In the genomic region with DNA sequence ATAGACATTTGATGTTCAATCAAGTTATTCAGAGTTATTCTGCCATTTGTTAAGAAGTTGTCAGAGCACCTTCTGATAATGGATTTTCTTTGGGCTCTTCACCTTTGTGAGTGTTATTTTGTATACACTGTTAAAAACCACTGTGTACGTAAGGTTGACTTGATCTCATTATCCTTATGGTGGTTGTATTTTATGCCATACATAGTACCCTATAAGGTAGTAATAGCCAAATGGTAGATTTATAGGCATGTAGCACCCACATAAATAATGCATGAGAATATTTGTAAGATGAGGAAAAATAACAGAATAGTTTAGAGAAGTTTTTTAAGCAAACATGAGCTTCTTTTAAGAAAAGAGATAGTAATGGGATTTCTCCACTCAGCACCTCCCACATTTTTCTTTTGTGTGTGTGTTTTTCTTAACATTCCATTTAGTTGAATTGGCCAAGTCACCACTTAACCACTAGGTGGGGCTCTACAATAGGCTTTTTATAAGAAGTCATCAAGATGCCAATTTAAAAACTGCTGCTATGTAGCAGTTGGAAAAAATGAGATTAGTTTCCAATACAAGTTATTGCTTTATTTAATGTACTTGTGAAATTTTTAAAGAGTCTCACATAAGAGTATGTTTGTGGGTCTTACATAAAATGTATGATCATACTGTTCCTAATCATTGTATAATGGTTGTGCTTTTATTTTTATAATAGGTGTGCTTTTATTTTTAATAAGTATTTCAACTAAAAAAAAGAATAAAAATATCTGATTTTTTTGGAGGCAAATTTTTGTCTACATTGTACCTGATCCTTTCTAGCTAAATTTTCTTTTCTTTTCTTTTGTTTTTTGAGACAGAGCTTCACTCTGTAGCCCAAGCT, we compare ENCODE assay signal across 8 cellular contexts. TPM values are rescaled to one million over a fixed set of nuclear protein-coding genes. Genes with fewer than 3 reads are reported as not detected.
A peak's percentile ranks its signal among the peaks of the same experiment; 100 is the strongest.
DNase-seq lines count a peak whose midpoint lies in the region; ATAC-seq, FAIRE-seq and TF ChIP-seq lines count a peak whose summit lies in the region.

No MANE protein-coding gene starts in this region.

- no peak overlapping the region for H3K4me2 ChIP-seq in HCT116 (ENCODE audit: low read length)

- no TSS peak for BruUV-seq in HCT116 (replicated peaks; lab: Mats Ljungman, UMichigan)

- no peak for DNase-seq in D721Med (ENCODE audit: insufficient read length, low spot score)
- DNase-seq in HCT116 (ENCODE audit: low read depth, low spot score): peak; percentile 73
- DNase-seq in NCI-H446 (lab: John Stamatoyannopoulos, UW): peak; percentile 39 to 71
- peak in 1 of 2 donors; percentile 74 for DNase-seq in ascending aorta (ENCODE audit: low spot score in 2 of 2)
- peak; percentile 64 for DNase-seq in right atrium auricular region (ENCODE audit: low spot score)
- DNase-seq in sciatic nerve (ENCODE audit: low spot score): no peak
- no peak for DNase-seq in ecto neural progenitor cell (ENCODE audit: low spot score)

- ATAC-seq in HCT116: peak; percentile 84
- ATAC-seq in sciatic nerve: peak; percentile 85
- ATAC-seq in GM21619 (IDR thresholded peaks at IDR 0.05; ENCODE audit: unreplicated experiment): no peak

- no peaks in the 10 kb centered on the region for H3K9me3 ChIP-seq in HCT116 (ENCODE audit: control insufficient read depth in 1 of 2, insufficient read depth in 1 of 2, low read depth in 1 of 2, low read length in 2 of 2)
- H3K9me3 ChIP-seq in ascending aorta: no peaks in the 10 kb centered on the region
- no peaks in the 10 kb centered on the region for H3K9me3 ChIP-seq in right atrium auricular region

- CTCF ChIA-PET in HCT116 (lab: Charles Lee): interaction anchor here (0.6 to 2.1 kb wide), 5 partner anchors 8 to 357 kb away, joined by 3 to 9 read pairs (median 4); no protein-coding TSS in a partner anchor

- POLR2A ChIA-PET in HCT116 (lab: Charles Lee): no interaction called here

- intact Hi-C loops in HCT116 (cut with micrococcal nuclease): no loop called here
- intact Hi-C loops in ascending aorta (cut with DNase I): loop anchor here (2.0 kb wide), 1 partner anchor 24 kb away; no protein-coding TSS in a partner anchor
- intact Hi-C loops in sciatic nerve (cut with DNase I): no loop called here

- no peak overlapping the region for H3K9ac ChIP-seq in HCT116 (ENCODE audit: low read length)

- H2AFZ ChIP-seq in HCT116 (ENCODE audit: low read depth, low read length, poor library complexity, severe bottlenecking): no peak overlapping the region

- H4K20me1 ChIP-seq in HCT116 (ENCODE audit: insufficient read depth): no peaks in the 10 kb centered on the region

- TF ChIP-seq RAD21 in HCT116 (IDR thresholded peaks at IDR 0.05; ENCODE audit: low read depth): peak; percentile 58

- H3K36me3 ChIP-seq in HCT116 (ENCODE audit: control insufficient read depth in 1 of 2, insufficient read depth in 2 of 2, low read length in 2 of 2) (peaks cover 38 to 52% of the 10 kb centered on the region in 2 experiments), ascending aorta (peaks cover 33 to 69% of the 10 kb centered on the region in 2 donors), right atrium auricular region (peaks cover 60% of the 10 kb centered on the region)

- RAD21 ChIA-PET in HCT116 (lab: Charles Lee; ENCODE audit: low non-redundant PET in 1 of 2, low total read pairs in 2 of 2, uncharacterized antibody in 2 of 2, unreplicated experiment in 2 of 2): no interaction called here

- FAIRE-seq in D721Med (lab: Jason Lieb, UNC): peak; percentile 6

- TF ChIP-seq CTCF in D721Med (IDR thresholded peaks at IDR 0.05; ENCODE audit: insufficient read depth, missing control alignments) (peak; percentile 81), HCT116 (IDR thresholded peaks at IDR 0.05 in 2 of 3, conservative IDR thresholded peaks at IDR 0.05 in 1 of 3; ENCODE audit: borderline replicate concordance in 1 of 3, insufficient read depth in 1 of 3, low read depth in 2 of 3, low read length in 2 of 3) (peak; percentile 62 to 88 (median 88); a peak in 5 of 6 replicates), ascending aorta (IDR thresholded peaks at IDR 0.05) (peak; percentile 45 to 81 (median 78)), right atrium auricular region (IDR thresholded peaks at IDR 0.05) (peak; percentile 71 to 80)

- H3K4me1 ChIP-seq in HCT116 (ENCODE audit: control insufficient read depth in 1 of 2, insufficient read depth in 2 of 2, low read length in 2 of 2) (peaks cover 4 to 5% of the 10 kb centered on the region in 2 experiments; a peak in 3 of 4 replicates), ascending aorta (peaks cover 0 to 4% of the 10 kb centered on the region in 2 donors), right atrium auricular region (no peaks in the 10 kb centered on the region)

- no peak for TF ChIP-seq POLR2A in HCT116 (IDR thresholded peaks at IDR 0.05; ENCODE audit: borderline replicate concordance, extremely low read depth, insufficient read depth, insufficient read length)

- H3K4me3 ChIP-seq in HCT116 (replicated peaks in 1 of 2; ENCODE audit: low read depth in 1 of 2, low read length in 2 of 2): no peak overlapping the region
- H3K4me3 ChIP-seq in ascending aorta: no peak overlapping the region
- no peak overlapping the region for H3K4me3 ChIP-seq in right atrium auricular region

- H3K79me2 ChIP-seq in HCT116 (ENCODE audit: insufficient read depth, low read length): no peaks in the 10 kb centered on the region

- H3K9me2 ChIP-seq in HCT116 (ENCODE audit: insufficient read depth): no peaks in the 10 kb centered on the region

- no peaks in the 10 kb centered on the region for H3K27me3 ChIP-seq in HCT116 (ENCODE audit: insufficient read depth, low read length)
- no peaks in the 10 kb centered on the region for H3K27me3 ChIP-seq in ascending aorta
- no peaks in the 10 kb centered on the region for H3K27me3 ChIP-seq in right atrium auricular region

- H3K27ac ChIP-seq in HCT116 (ENCODE audit: low read depth, low read length) (no peak overlapping the region), ascending aorta (no peak overlapping the region), right atrium auricular region (no peak overlapping the region)

TF ChIP-seq in HCT116, 20 proteins besides CTCF, POLR2A, EP300 and RAD21:
- no peak for TF ChIP-seq SP1 (IDR thresholded peaks at IDR 0.05; ENCODE audit: low read depth)
- TF ChIP-seq YY1 (IDR thresholded peaks at IDR 0.05; ENCODE audit: extremely low read depth, insufficient replicate concordance, low read depth, low read length): no peak
- TF ChIP-seq, protein P1, sequence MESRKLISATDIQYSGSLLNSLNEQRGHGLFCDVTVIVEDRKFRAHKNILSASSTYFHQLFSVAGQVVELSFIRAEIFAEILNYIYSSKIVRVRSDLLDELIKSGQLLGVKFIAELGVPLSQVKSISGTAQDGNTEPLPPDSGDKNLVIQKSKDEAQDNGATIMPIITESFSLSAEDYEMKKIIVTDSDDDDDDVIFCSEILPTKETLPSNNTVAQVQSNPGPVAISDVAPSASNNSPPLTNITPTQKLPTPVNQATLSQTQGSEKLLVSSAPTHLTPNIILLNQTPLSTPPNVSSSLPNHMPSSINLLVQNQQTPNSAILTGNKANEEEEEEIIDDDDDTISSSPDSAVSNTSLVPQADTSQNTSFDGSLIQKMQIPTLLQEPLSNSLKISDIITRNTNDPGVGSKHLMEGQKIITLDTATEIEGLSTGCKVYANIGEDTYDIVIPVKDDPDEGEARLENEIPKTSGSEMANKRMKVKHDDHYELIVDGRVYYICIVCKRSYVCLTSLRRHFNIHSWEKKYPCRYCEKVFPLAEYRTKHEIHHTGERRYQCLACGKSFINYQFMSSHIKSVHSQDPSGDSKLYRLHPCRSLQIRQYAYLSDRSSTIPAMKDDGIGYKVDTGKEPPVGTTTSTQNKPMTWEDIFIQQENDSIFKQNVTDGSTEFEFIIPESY (IDR thresholded peaks at IDR 0.05; ENCODE audit: extremely low read depth, insufficient replicate concordance, low read length): no peak
- TF ChIP-seq ZFX (IDR thresholded peaks at IDR 0.05): no peak
- no peak; the same call in 1 of the 2 replicates for TF ChIP-seq FOSL1 (IDR thresholded peaks at IDR 0.05; ENCODE audit: low read depth)
- TF ChIP-seq, protein P2, sequence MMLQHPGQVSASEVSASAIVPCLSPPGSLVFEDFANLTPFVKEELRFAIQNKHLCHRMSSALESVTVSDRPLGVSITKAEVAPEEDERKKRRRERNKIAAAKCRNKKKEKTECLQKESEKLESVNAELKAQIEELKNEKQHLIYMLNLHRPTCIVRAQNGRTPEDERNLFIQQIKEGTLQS (IDR thresholded peaks at IDR 0.05): no peak
- TF ChIP-seq EZH2 (IDR thresholded peaks at IDR 0.05): no peak
- TF ChIP-seq CEBPB (IDR thresholded peaks at IDR 0.05; ENCODE audit: low read depth): no peak
- TF ChIP-seq EZH2phosphoT487 (IDR thresholded peaks at IDR 0.05; ENCODE audit: borderline replicate concordance): no peak
- no peak for TF ChIP-seq TCF7L2 (IDR thresholded peaks at IDR 0.05; ENCODE audit: borderline replicate concordance, extremely low read depth, insufficient read depth, insufficient read length)
- TF ChIP-seq, protein P3, sequence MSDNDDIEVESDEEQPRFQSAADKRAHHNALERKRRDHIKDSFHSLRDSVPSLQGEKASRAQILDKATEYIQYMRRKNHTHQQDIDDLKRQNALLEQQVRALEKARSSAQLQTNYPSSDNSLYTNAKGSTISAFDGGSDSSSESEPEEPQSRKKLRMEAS (IDR thresholded peaks at IDR 0.05): no peak
- no peak for TF ChIP-seq ELF1 (IDR thresholded peaks at IDR 0.05; ENCODE audit: borderline replicate concordance, low read depth)

RNA-seq across cellular contexts. Expression of a gene that starts 41.1 kb away (rescaled TPM):
- total RNA-seq in HCT116 (2021; ENCODE audit: unreplicated experiment): 32.8 TPM
- polyA plus RNA-seq in HCT116 (2012): 14.2 and 15.3 TPM in 2 replicates
- total RNA-seq in ascending aorta: 10.1 TPM
- total RNA-seq in right atrium auricular region: 10 to 100 TPM; 11.9 to 13.4 TPM
- 36.2 TPM for total RNA-seq in sciatic nerve

Comparison
In these comparisons a context has a peak if more than half of its experiments do, and no peak if none do; other contexts are left out.
1. DNase-seq: peak in HCT116 (single experiment), NCI-H446 (2 of 2) and right atrium auricular region (single experiment); none in D721Med (single experiment), sciatic nerve (single experiment) and ecto neural progenitor cell (single experiment).
2. Peak in every context shown above with its lines, with median percentiles within 50 percentile points of each other: CTCF ChIP-seq.